ENCODE assay signal across 27 cellular contexts in the genomic region with DNA sequence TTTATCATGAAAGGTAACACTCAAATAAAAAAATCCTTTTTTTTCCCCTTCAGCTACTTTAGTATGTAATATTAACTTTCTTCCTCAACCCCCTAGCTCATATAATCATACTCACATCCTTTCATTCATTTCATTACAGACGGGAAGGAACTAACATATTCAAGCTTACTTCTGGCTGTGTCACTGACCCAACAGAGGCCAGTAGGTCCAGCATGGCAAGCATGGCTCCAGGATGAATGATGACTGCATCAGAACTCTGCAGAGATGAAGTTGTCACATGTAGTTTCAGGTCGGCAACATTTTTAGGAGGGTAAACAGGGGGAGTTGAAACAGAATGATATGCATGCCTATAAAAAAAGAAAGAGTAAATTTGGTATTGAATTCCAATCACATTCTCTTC.
"Had no signal": no experiment of that assay in that cellular context is flagged by ENCODE, and none has a peak within 500 bp of the region (broad histone marks: within the 10 kb centered on the region; RNA-seq: fewer than 3 reads in every experiment).

No MANE protein-coding gene starts in this region.

- H3K27ac Mint-ChIP-seq: immature natural killer cell; mesothelial cell of epicardium; naive B cell; natural killer cell; nephron progenitor cell; neural progenitor cell; progenitor cell of endocrine pancreas; stimulated activated naive B cell treated with anti-CD40 and anti-IgM and Interleukin-4, amounts not matched to agents 10 μg/mL and 1 μg/mL and 100 μg/mL, for 72 hours had no signal

- DNase-seq: immature natural killer cell; kidney; left colon; left lung; lower lobe of right lung; mesendoderm; naive B cell; natural killer cell; nephron progenitor cell; ovary; retina; right cardiac atrium; small intestine; spleen; stimulated activated CD4-positive, alpha-beta T cell treated with anti-CD3 and anti-CD28 coated beads, Interleukin-4, amount 100 ng/mL, for 4 hours; stimulated activated naive B cell treated with anti-CD40 and anti-IgM and Interleukin-4, amounts not matched to agents 10 μg/mL and 1 μg/mL and 100 μg/mL, for 72 hours; stimulated activated naive CD8-positive, alpha-beta T cell treated with anti-CD3 and anti-CD28 coated beads, Interleukin-15, Interleukin-2, amounts not matched to agents 100 U/mL and 50 U/mL, for 24 hours; stomach; testis; thyroid gland; transverse colon; upper lobe of left lung had no signal

- H3K27ac ChIP-seq: left lung, lower lobe of right lung, neural progenitor cell, ovary, spleen, stomach, testis, thyroid gland, transverse colon, upper lobe of left lung, vagina had no signal

- H3K36me3 Mint-ChIP-seq: immature natural killer cell; naive B cell; natural killer cell; stimulated activated naive B cell treated with anti-CD40 and anti-IgM and Interleukin-4, amounts not matched to agents 10 μg/mL and 1 μg/mL and 100 μg/mL, for 72 hours had no signal

- ATAC-seq: left colon; left lung; lower lobe of right lung; natural killer cell; right cardiac atrium; sciatic nerve; stimulated activated naive B cell treated with anti-CD40 and anti-IgM and Interleukin-4, amounts not matched to agents 10 μg/mL and 1 μg/mL and 100 μg/mL, for 72 hours; stimulated activated naive CD8-positive, alpha-beta T cell treated with anti-CD3 and anti-CD28 coated beads, Interleukin-15, Interleukin-2, amounts not matched to agents 100 U/mL and 50 U/mL, for 24 hours had no signal

- H3K4me2 ChIP-seq: neural progenitor cell had no signal

- H3K4me1 Mint-ChIP-seq: immature natural killer cell; mesothelial cell of epicardium; naive B cell; natural killer cell; nephron progenitor cell; neural progenitor cell; stimulated activated naive B cell treated with anti-CD40 and anti-IgM and Interleukin-4, amounts not matched to agents 10 μg/mL and 1 μg/mL and 100 μg/mL, for 72 hours had no signal

- H3K4me3 ChIP-seq: left lung, lower lobe of right lung, neural progenitor cell, ovary, spleen, stomach, testis, thyroid gland, transverse colon, upper lobe of left lung, vagina had no signal

- H3K4me3 Mint-ChIP-seq: immature natural killer cell; mesothelial cell of epicardium; naive B cell; natural killer cell; nephron progenitor cell; neural progenitor cell; stimulated activated naive B cell treated with anti-CD40 and anti-IgM and Interleukin-4, amounts not matched to agents 10 μg/mL and 1 μg/mL and 100 μg/mL, for 72 hours had no signal

- FAIRE-seq: kidney, small intestine had no signal

- H3K27me3 Mint-ChIP-seq: naive B cell; progenitor cell of endocrine pancreas; stimulated activated naive B cell treated with anti-CD40 and anti-IgM and Interleukin-4, amounts not matched to agents 10 μg/mL and 1 μg/mL and 100 μg/mL, for 72 hours had no signal

- H3K36me3 ChIP-seq: ovary had no signal

- H3K4me1 ChIP-seq: left lung, lower lobe of right lung, neural progenitor cell, spleen, testis, thyroid gland, upper lobe of left lung had no signal

- H3K9me3 ChIP-seq: left lung, lower lobe of right lung, ovary, spleen, stomach, testis, thyroid gland, transverse colon, upper lobe of left lung, vagina had no signal

- H3K9me3 Mint-ChIP-seq: mesothelial cell of epicardium; naive B cell; nephron progenitor cell; neural progenitor cell; stimulated activated naive B cell treated with anti-CD40 and anti-IgM and Interleukin-4, amounts not matched to agents 10 μg/mL and 1 μg/mL and 100 μg/mL, for 72 hours had no signal

- H2AFZ ChIP-seq: neural progenitor cell had no signal

- H3K9ac ChIP-seq: neural progenitor cell had no signal

- H3K27me3 ChIP-seq: left lung, neural progenitor cell, ovary, spleen, stomach, testis, thyroid gland, transverse colon, upper lobe of left lung, vagina had no signal
